In the genomic region with DNA sequence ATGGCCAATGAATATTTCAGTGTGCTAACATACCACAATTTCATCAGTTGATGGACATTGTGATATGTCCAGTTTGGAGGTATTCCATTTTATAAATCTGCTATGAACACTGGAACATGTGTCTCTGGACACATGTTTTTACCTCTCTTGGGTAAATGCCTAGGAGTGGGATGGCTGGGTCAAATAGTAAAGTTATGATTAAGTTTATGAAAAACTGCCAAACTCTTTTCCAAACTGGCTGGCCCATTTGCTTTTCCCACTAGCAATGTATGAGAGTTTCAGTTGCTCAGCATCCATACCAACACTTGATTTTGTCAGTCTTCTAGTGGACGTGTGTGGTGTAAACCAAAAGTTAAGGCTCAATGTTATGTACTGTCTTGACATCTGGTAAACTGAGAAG, we compare ENCODE assay signal across 29 cellular contexts.
"Had no signal": no experiment of that assay in that cellular context is flagged by ENCODE, and none has a peak within 500 bp of the region (broad histone marks: within the 10 kb centered on the region; RNA-seq: fewer than 3 reads in every experiment).

No MANE protein-coding gene starts in this region.

- H3K4me1 ChIP-seq: ascending aorta, esophagus muscularis mucosa, foreskin keratinocyte, heart left ventricle, pancreas, prostate gland, testis, transverse colon had no signal

- H3K9me3 ChIP-seq: ascending aorta, esophagus muscularis mucosa, heart left ventricle, pancreas, prostate gland, testis, transverse colon had no signal

- H3K9me3 Mint-ChIP-seq: activated CD4-positive, alpha-beta memory T cell treated with anti-CD3 and anti-CD28 coated beads for 36 hours; activated CD4-positive, alpha-beta T cell treated with anti-CD3 and anti-CD28 coated beads, Interleukin-2, amount 10 ng/mL, durations not matched to agents 24 days and 14 days; activated naive CD4-positive, alpha-beta T cell treated with anti-CD3 and anti-CD28 coated beads, Interleukin-2, amount 10 ng/mL, durations not matched to agents 7 days and 5 days; activated naive CD8-positive, alpha-beta T cell treated with anti-CD3 and anti-CD28 coated beads, Interleukin-2, amount 10 ng/mL, durations not matched to agents 7 days and 5 days; central memory CD8-positive, alpha-beta T cell; immature natural killer cell; naive thymus-derived CD4-positive, alpha-beta T cell had no signal

- H3K4me1 Mint-ChIP-seq: activated CD4-positive, alpha-beta T cell treated with anti-CD3 and anti-CD28 coated beads, Interleukin-2, amount 10 ng/mL, durations not matched to agents 24 days and 14 days; activated naive CD4-positive, alpha-beta T cell treated with anti-CD3 and anti-CD28 coated beads, Interleukin-2, amount 10 ng/mL, durations not matched to agents 7 days and 5 days; activated naive CD8-positive, alpha-beta T cell treated with anti-CD3 and anti-CD28 coated beads, Interleukin-2, amount 10 ng/mL, durations not matched to agents 7 days and 5 days; central memory CD8-positive, alpha-beta T cell; immature natural killer cell; naive thymus-derived CD4-positive, alpha-beta T cell had no signal

- FAIRE-seq: colon, kidney, pancreas, urothelium cell line had no signal

- H3K27ac Mint-ChIP-seq: activated CD4-positive, alpha-beta memory T cell treated with anti-CD3 and anti-CD28 coated beads for 36 hours; activated CD4-positive, alpha-beta T cell treated with anti-CD3 and anti-CD28 coated beads, Interleukin-2, amount 10 ng/mL, durations not matched to agents 24 days and 14 days; activated naive CD4-positive, alpha-beta T cell treated with anti-CD3 and anti-CD28 coated beads, Interleukin-2, amount 10 ng/mL, durations not matched to agents 7 days and 5 days; activated naive CD8-positive, alpha-beta T cell treated with anti-CD3 and anti-CD28 coated beads, Interleukin-2, amount 10 ng/mL, durations not matched to agents 7 days and 5 days; naive thymus-derived CD4-positive, alpha-beta T cell; T-helper 17 cell had no signal

- H3K27ac ChIP-seq: ascending aorta, esophagus muscularis mucosa, foreskin keratinocyte, heart left ventricle, pancreas, prostate gland, testis, transverse colon had no signal

- H3K27me3 ChIP-seq: ascending aorta, esophagus muscularis mucosa, foreskin keratinocyte, heart left ventricle, pancreas, testis, transverse colon had no signal

- H3K4me3 ChIP-seq: ascending aorta, esophagus muscularis mucosa, heart left ventricle, pancreas, prostate gland, testis, transverse colon had no signal

- ATAC-seq: heart left ventricle; left colon; naive thymus-derived CD4-positive, alpha-beta T cell; pancreas; stimulated activated naive CD8-positive, alpha-beta T cell treated with anti-CD3 and anti-CD28 coated beads, Interleukin-15, Interleukin-2, amounts not matched to agents 100 U/mL and 50 U/mL, for 24 hours; T-helper 17 cell had no signal

- H3K4me3 Mint-ChIP-seq: activated CD4-positive, alpha-beta memory T cell treated with anti-CD3 and anti-CD28 coated beads for 36 hours; activated CD4-positive, alpha-beta T cell treated with anti-CD3 and anti-CD28 coated beads, Interleukin-2, amount 10 ng/mL, durations not matched to agents 24 days and 14 days; activated naive CD4-positive, alpha-beta T cell treated with anti-CD3 and anti-CD28 coated beads, Interleukin-2, amount 10 ng/mL, durations not matched to agents 7 days and 5 days; activated naive CD8-positive, alpha-beta T cell treated with anti-CD3 and anti-CD28 coated beads, Interleukin-2, amount 10 ng/mL, durations not matched to agents 7 days and 5 days; central memory CD8-positive, alpha-beta T cell; immature natural killer cell; naive thymus-derived CD4-positive, alpha-beta T cell; T-helper 17 cell had no signal

- H3K36me3 ChIP-seq: pancreas, prostate gland had no signal

- H3K36me3 Mint-ChIP-seq: activated CD4-positive, alpha-beta memory T cell treated with anti-CD3 and anti-CD28 coated beads for 36 hours; activated naive CD4-positive, alpha-beta T cell treated with anti-CD3 and anti-CD28 coated beads, Interleukin-2, amount 10 ng/mL, durations not matched to agents 7 days and 5 days; activated naive CD8-positive, alpha-beta T cell treated with anti-CD3 and anti-CD28 coated beads, Interleukin-2, amount 10 ng/mL, durations not matched to agents 7 days and 5 days; immature natural killer cell; naive thymus-derived CD4-positive, alpha-beta T cell had no signal

- H3K27me3 Mint-ChIP-seq: activated CD4-positive, alpha-beta memory T cell treated with anti-CD3 and anti-CD28 coated beads for 36 hours; activated CD4-positive, alpha-beta T cell treated with anti-CD3 and anti-CD28 coated beads, Interleukin-2, amount 10 ng/mL, durations not matched to agents 24 days and 14 days; activated naive CD4-positive, alpha-beta T cell treated with anti-CD3 and anti-CD28 coated beads, Interleukin-2, amount 10 ng/mL, durations not matched to agents 7 days and 5 days; activated naive CD8-positive, alpha-beta T cell treated with anti-CD3 and anti-CD28 coated beads, Interleukin-2, amount 10 ng/mL, durations not matched to agents 7 days and 5 days; central memory CD8-positive, alpha-beta T cell; T-helper 17 cell had no signal

- DNase-seq: activated CD4-positive, alpha-beta memory T cell treated with anti-CD3 and anti-CD28 coated beads for 36 hours; activated CD4-positive, alpha-beta T cell treated with anti-CD3 and anti-CD28 coated beads, Interleukin-2, amount 10 ng/mL, durations not matched to agents 24 days and 14 days; activated CD4-positive, CD25-positive, alpha-beta regulatory T cell treated with anti-CD3 and anti-CD28 coated beads, Interleukin-2, amount 50 U/mL, for 72 hours; activated CD8-positive, alpha-beta memory T cell treated with anti-CD3 and anti-CD28 coated beads, Interleukin-2, amount 50 U/mL, for 4 hours; activated gamma-delta T cell; activated naive CD4-positive, alpha-beta T cell treated with anti-CD3 and anti-CD28 coated beads, Interleukin-2, amount 10 ng/mL, durations not matched to agents 7 days and 5 days; activated naive CD8-positive, alpha-beta T cell treated with anti-CD3 and anti-CD28 coated beads, Interleukin-2, amount 10 ng/mL, durations not matched to agents 7 days and 5 days; activated T-cell treated with anti-CD3 and anti-CD28 coated beads, Interleukin-2, amount 50 U/mL, for 1 hour; dermis blood vessel endothelial cell; effector CD4-positive, alpha-beta T cell; foreskin keratinocyte; heart left ventricle; immature natural killer cell; kidney; left colon; naive thymus-derived CD4-positive, alpha-beta T cell; pancreas; retina; stimulated activated CD4-positive, alpha-beta T cell treated with anti-CD3 and anti-CD28 coated beads, Interleukin-2, amount 100 ng/mL, for 48 hours; stimulated activated naive CD8-positive, alpha-beta T cell treated with anti-CD3 and anti-CD28 coated beads, Interleukin-15, Interleukin-2, amounts not matched to agents 100 U/mL and 50 U/mL, for 24 hours; T-helper 17 cell; testis; transverse colon had no signal
